Comparison of ENCODE assay signal across 7 cellular contexts in genomic region chr9:69173497-69173890, GRCh38. TPM values are rescaled to one million over a fixed set of nuclear protein-coding genes. Genes with fewer than 3 reads are reported as not detected.
DNase-seq lines count a peak whose midpoint lies in the region; ATAC-seq and TF ChIP-seq lines count a peak whose summit lies in the region.

No MANE protein-coding gene starts in this region.

- H3K4me3 ChIP-seq in ectodermal cell (ENCODE audit: insufficient read depth, low read depth, low read length): peak overlapping the region; percentile 62
- H3K4me3 ChIP-seq in osteoblast (ENCODE audit: insufficient read depth, low read length): peak overlapping the region; percentile 83

- no peak for DNase-seq in osteoblast (ENCODE audit: insufficient read length, low spot score, missing footprints)
- DNase-seq in KG1 (lab: John Stamatoyannopoulos, UW): no peak
- DNase-seq in SIG-M5 (lab: John Stamatoyannopoulos, UW): no peak
- no peak for DNase-seq in GM19240 (ENCODE audit: insufficient read length, low spot score)

- peak; percentile 2 for ATAC-seq in GM19328 (IDR thresholded peaks at IDR 0.05; ENCODE audit: unreplicated experiment)

- no peaks in the 10 kb centered on the region for H4K20me1 ChIP-seq in osteoblast (ENCODE audit: insufficient read depth, low read length)

- peak overlapping the region; percentile 72 for H2AFZ ChIP-seq in osteoblast (ENCODE audit: low read length)

- peak overlapping the region; percentile 78 for H3K4me2 ChIP-seq in osteoblast (ENCODE audit: insufficient read depth, low read length)

- no peak for TF ChIP-seq CTCF in osteoblast (IDR thresholded peaks at IDR 0.05; ENCODE audit: extremely low read depth, low read depth, low read length)

- H3K9me3 ChIP-seq in KOPT-K1 (ENCODE audit: insufficient read depth, low read length, poor library complexity, severe bottlenecking) (no peaks in the 10 kb centered on the region), ectodermal cell (ENCODE audit: control insufficient read depth, low read length) (no peaks in the 10 kb centered on the region), osteoblast (ENCODE audit: low read depth, low read length) (no peaks in the 10 kb centered on the region)

- WGBS in ectodermal cell, 2 experiments: 11 to 14% methylated on average over 17 of the region's 17 CpGs

- H3K36me3 ChIP-seq in KOPT-K1 (ENCODE audit: insufficient read depth, low read length) (no peaks in the 10 kb centered on the region), ectodermal cell (ENCODE audit: control insufficient read depth, insufficient read depth, low read length) (no peaks in the 10 kb centered on the region), osteoblast (ENCODE audit: insufficient read depth, low read length) (no peaks in the 10 kb centered on the region)

- H3K27ac ChIP-seq in KOPT-K1 (ENCODE audit: low read depth, low read length, poor library complexity, severe bottlenecking) (peak overlapping the region; percentile 53), ectodermal cell (ENCODE audit: insufficient read depth, low read depth, low read length, poor library complexity, severe bottlenecking) (no peak overlapping the region), osteoblast (ENCODE audit: low read depth, low read length) (peak overlapping the region; percentile 98)

- H3K27me3 ChIP-seq in ectodermal cell (ENCODE audit: control insufficient read depth, insufficient read depth, low read length, poor library complexity, severe bottlenecking) (peaks cover 28% of the 10 kb centered on the region), osteoblast (ENCODE audit: insufficient read depth, low read length) (no peaks in the 10 kb centered on the region)

- peaks cover 29% of the 10 kb centered on the region for H3K79me2 ChIP-seq in osteoblast (ENCODE audit: insufficient read depth, low read length)

- H3K4me1 ChIP-seq in ectodermal cell (ENCODE audit: control insufficient read depth, insufficient read depth, low read length) (no peaks in the 10 kb centered on the region), osteoblast (ENCODE audit: insufficient read depth, low read length) (peaks cover 47% of the 10 kb centered on the region)

RNA-seq across cellular contexts. Expression of gene TJP2, which starts 0.6 kb away (rescaled TPM):
- polyA plus RNA-seq in ectodermal cell (2013, experiment 1 of 4): 34.7 TPM
- polyA plus RNA-seq in ectodermal cell (2013, experiment 2 of 4): 40.6 TPM
- polyA plus RNA-seq in ectodermal cell (2013, experiment 3 of 4): 22.8 TPM
- 26.8 TPM for polyA plus RNA-seq in ectodermal cell (2013, experiment 4 of 4)
- 28.6 and 30.4 TPM in 2 replicates for total RNA-seq in osteoblast
